Comparison of ENCODE assay signal across 1 cellular context in genomic region chr16:31072540-31073072, GRCh38.
TF ChIP-seq lines count a peak whose summit lies in the region.

No MANE protein-coding gene starts in this region.

TF ChIP-seq in H1, 55 proteins besides CTCF, POLR2A, EP300 and RAD21:
- no peak for TF ChIP-seq CHD2 (IDR thresholded peaks at IDR 0.05; ENCODE audit: low read length)
- TF ChIP-seq KDM5A (IDR thresholded peaks at IDR 0.05; ENCODE audit: low read length), result no peak
- TF ChIP-seq JUND (IDR thresholded peaks at IDR 0.05; ENCODE audit: low read length), result no peak
- TF ChIP-seq E2F6 (IDR thresholded peaks at IDR 0.05), result no peak
- no peak for TF ChIP-seq HDAC2 (IDR thresholded peaks at IDR 0.05; ENCODE audit: borderline replicate concordance in 1 of 2, low read depth in 2 of 2, low read length in 2 of 2)
- no peak for TF ChIP-seq GTF2F1 (IDR thresholded peaks at IDR 0.05; ENCODE audit: borderline replicate concordance, low read depth, low read length)
- no peak for TF ChIP-seq NRF1 (IDR thresholded peaks at IDR 0.05; ENCODE audit: low read depth, low read length)
- no peak for TF ChIP-seq SP1 (IDR thresholded peaks at IDR 0.05; ENCODE audit: low read depth, low read length)
- no peak for TF ChIP-seq YY1 (IDR thresholded peaks at IDR 0.05; ENCODE audit: low read depth, low read length)
- no peak for TF ChIP-seq KDM4A (IDR thresholded peaks at IDR 0.05; ENCODE audit: low read depth, low read length, severe bottlenecking)
TF ChIP-seq in H1: peak in this region for 0.
